In the genomic region with DNA sequence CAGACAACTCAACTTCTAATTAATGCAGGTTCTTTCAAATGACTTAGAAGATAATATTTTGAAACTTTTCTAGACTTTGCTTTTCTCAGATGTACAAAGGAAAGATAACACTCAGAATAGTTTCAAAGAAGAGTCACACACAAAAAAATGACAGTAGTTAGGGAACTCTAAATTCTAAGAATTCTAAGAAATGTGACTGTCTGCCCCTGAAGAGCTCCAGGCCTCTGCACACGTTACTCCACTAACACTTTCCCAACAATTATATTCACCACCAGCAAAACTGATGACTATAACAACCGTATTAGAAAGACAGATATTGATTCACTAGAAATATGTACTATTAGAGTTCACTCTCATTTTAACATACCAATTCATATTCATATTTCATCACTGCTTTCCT, we compare ENCODE assay signal across 1 cellular context.
TF ChIP-seq lines count a peak whose summit lies in the region.

No MANE protein-coding gene starts in this region.

TF ChIP-seq in WTC11, 78 proteins besides CTCF, POLR2A, EP300 and RAD21:
- TF ChIP-seq, protein P1, sequence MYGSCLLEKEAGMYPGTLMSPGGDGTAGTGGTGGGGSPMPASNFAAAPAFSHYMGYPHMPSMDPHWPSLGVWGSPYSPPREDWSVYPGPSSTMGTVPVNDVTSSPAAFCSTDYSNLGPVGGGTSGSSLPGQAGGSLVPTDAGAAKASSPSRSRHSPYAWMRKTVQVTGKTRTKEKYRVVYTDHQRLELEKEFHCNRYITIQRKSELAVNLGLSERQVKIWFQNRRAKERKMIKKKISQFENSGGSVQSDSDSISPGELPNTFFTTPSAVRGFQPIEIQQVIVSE (CRISPR knock-in tag; IDR thresholded peaks at IDR 0.05; ENCODE audit: borderline replicate concordance), result no peak
- TF ChIP-seq, protein P2, sequence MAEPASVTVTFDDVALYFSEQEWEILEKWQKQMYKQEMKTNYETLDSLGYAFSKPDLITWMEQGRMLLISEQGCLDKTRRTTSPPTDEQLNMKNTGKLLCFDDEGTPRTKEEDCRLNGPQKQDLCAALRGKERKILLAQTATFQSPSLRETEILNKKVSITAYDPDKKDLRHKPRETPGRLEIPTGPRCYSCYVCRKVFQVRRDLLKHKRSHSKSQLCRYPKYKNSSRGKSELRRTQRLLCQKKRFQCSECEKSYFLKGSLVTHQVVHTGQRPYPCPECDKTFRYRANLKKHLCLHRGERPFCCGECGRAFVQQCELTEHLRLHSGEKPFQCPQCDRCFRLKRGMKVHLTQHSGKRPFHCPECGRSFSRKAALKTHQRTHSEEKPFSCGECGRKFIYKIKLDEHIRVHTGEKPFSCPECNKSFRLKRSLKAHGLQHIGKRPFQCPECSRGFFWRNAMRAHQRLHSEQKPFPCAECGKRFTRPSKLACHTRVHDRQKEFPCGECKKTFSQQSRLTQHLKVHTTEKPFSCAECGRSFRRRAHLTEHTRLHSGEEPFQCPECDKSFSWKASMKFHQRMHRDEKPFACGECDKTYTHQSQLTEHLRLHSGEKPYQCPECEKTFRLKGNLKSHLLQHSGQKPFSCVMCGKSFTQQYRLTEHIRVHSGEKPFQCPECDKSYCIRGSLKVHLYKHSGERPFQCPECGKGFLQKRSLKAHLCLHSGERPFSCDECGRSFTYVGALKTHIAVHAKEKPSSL (CRISPR knock-in tag; conservative IDR thresholded peaks at IDR 0.05), result no peak
- TF ChIP-seq, protein P3, sequence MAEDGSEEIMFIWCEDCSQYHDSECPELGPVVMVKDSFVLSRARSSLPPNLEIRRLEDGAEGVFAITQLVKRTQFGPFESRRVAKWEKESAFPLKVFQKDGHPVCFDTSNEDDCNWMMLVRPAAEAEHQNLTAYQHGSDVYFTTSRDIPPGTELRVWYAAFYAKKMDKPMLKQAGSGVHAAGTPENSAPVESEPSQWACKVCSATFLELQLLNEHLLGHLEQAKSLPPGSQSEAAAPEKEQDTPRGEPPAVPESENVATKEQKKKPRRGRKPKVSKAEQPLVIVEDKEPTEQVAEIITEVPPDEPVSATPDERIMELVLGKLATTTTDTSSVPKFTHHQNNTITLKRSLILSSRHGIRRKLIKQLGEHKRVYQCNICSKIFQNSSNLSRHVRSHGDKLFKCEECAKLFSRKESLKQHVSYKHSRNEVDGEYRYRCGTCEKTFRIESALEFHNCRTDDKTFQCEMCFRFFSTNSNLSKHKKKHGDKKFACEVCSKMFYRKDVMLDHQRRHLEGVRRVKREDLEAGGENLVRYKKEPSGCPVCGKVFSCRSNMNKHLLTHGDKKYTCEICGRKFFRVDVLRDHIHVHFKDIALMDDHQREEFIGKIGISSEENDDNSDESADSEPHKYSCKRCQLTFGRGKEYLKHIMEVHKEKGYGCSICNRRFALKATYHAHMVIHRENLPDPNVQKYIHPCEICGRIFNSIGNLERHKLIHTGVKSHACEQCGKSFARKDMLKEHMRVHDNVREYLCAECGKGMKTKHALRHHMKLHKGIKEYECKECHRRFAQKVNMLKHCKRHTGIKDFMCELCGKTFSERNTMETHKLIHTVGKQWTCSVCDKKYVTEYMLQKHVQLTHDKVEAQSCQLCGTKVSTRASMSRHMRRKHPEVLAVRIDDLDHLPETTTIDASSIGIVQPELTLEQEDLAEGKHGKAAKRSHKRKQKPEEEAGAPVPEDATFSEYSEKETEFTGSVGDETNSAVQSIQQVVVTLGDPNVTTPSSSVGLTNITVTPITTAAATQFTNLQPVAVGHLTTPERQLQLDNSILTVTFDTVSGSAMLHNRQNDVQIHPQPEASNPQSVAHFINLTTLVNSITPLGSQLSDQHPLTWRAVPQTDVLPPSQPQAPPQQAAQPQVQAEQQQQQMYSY (CRISPR knock-in tag; IDR thresholded peaks at IDR 0.05), result no peak
- TF ChIP-seq EMX1 (CRISPR knock-in tag; IDR thresholded peaks at IDR 0.05) (no peak), KAT7 (CRISPR knock-in tag; IDR thresholded peaks at IDR 0.05; ENCODE audit: borderline replicate concordance) (no peak), JAZF1 (CRISPR knock-in tag; IDR thresholded peaks at IDR 0.05) (no peak), SMAD4 (CRISPR knock-in tag; IDR thresholded peaks at IDR 0.05) (no peak), JUN (CRISPR knock-in tag; IDR thresholded peaks at IDR 0.05) (no peak)
- TF ChIP-seq, protein P4, sequence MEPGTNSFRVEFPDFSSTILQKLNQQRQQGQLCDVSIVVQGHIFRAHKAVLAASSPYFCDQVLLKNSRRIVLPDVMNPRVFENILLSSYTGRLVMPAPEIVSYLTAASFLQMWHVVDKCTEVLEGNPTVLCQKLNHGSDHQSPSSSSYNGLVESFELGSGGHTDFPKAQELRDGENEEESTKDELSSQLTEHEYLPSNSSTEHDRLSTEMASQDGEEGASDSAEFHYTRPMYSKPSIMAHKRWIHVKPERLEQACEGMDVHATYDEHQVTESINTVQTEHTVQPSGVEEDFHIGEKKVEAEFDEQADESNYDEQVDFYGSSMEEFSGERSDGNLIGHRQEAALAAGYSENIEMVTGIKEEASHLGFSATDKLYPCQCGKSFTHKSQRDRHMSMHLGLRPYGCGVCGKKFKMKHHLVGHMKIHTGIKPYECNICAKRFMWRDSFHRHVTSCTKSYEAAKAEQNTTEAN (CRISPR knock-in tag; IDR thresholded peaks at IDR 0.05), result no peak
- TF ChIP-seq, protein P5, sequence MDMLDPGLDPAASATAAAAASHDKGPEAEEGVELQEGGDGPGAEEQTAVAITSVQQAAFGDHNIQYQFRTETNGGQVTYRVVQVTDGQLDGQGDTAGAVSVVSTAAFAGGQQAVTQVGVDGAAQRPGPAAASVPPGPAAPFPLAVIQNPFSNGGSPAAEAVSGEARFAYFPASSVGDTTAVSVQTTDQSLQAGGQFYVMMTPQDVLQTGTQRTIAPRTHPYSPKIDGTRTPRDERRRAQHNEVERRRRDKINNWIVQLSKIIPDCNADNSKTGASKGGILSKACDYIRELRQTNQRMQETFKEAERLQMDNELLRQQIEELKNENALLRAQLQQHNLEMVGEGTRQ (CRISPR knock-in tag; IDR thresholded peaks at IDR 0.05), result no peak
- TF ChIP-seq, protein P6, sequence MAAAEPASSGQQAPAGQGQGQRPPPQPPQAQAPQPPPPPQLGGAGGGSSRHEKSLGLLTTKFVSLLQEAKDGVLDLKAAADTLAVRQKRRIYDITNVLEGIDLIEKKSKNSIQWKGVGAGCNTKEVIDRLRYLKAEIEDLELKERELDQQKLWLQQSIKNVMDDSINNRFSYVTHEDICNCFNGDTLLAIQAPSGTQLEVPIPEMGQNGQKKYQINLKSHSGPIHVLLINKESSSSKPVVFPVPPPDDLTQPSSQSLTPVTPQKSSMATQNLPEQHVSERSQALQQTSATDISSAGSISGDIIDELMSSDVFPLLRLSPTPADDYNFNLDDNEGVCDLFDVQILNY (CRISPR knock-in tag; IDR thresholded peaks at IDR 0.05), result no peak
- TF ChIP-seq, protein P7, sequence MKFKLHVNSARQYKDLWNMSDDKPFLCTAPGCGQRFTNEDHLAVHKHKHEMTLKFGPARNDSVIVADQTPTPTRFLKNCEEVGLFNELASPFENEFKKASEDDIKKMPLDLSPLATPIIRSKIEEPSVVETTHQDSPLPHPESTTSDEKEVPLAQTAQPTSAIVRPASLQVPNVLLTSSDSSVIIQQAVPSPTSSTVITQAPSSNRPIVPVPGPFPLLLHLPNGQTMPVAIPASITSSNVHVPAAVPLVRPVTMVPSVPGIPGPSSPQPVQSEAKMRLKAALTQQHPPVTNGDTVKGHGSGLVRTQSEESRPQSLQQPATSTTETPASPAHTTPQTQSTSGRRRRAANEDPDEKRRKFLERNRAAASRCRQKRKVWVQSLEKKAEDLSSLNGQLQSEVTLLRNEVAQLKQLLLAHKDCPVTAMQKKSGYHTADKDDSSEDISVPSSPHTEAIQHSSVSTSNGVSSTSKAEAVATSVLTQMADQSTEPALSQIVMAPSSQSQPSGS (CRISPR knock-in tag; IDR thresholded peaks at IDR 0.05; ENCODE audit: borderline replicate concordance, low read depth), result no peak
